1 cellular context compared by ENCODE assay signal in the genomic region with DNA sequence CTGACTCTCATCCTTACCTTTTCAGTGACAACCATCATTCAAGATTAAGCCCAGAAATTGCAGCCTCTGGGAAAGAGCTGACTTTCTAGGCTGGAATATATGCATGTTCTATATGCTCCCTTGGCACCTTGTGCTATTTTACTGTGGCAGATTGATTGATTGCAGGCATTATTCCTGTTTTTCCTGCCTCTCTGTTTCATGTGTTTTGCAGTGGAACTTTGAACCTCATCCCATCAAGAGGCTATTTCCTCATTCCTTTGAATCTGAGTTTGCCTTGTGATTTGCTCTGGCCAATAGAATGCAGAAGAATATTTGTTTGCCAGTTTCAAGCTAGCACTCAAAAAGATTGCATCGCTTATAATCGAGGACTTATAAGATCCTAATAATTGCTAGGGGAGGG.
TF ChIP-seq lines count a peak whose summit lies in the region.

No MANE protein-coding gene starts in this region.

TF ChIP-seq in HepG2, 621 proteins besides CTCF, POLR2A, EP300 and RAD21:
- no peak for TF ChIP-seq ZNF552 (CRISPR knock-in tag; IDR thresholded peaks at IDR 0.05; ENCODE audit: borderline replicate concordance)
- TF ChIP-seq ELF1 (CRISPR knock-in tag; IDR thresholded peaks at IDR 0.05) = peak; percentile 72
- TF ChIP-seq, protein P1, sequence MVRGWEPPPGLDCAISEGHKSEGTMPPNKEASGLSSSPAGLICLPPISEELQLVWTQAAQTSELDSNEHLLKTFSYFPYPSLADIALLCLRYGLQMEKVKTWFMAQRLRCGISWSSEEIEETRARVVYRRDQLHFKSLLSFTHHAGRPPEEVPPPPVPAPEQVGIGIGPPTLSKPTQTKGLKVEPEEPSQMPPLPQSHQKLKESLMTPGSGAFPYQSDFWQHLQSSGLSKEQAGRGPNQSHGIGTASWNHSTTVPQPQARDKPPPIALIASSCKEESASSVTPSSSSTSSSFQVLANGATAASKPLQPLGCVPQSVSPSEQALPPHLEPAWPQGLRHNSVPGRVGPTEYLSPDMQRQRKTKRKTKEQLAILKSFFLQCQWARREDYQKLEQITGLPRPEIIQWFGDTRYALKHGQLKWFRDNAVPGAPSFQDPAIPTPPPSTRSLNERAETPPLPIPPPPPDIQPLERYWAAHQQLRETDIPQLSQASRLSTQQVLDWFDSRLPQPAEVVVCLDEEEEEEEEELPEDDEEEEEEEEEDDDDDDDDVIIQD (CRISPR knock-in tag; IDR thresholded peaks at IDR 0.05; ENCODE audit: low read depth) = peak; percentile 36; the same call in 1 of the 2 replicates
- TF ChIP-seq HNF4A (CRISPR knock-in tag; IDR thresholded peaks at IDR 0.05) = peak; percentile 29; the same call in 1 of the 2 replicates
- peak; percentile 52; the same call in 1 of the 2 replicates for TF ChIP-seq NFYB (CRISPR knock-in tag; IDR thresholded peaks at IDR 0.05)
- TF ChIP-seq TCF7 (IDR thresholded peaks at IDR 0.05; ENCODE audit: low read depth) = no peak
- peak; percentile 52 for TF ChIP-seq NFYC (CRISPR knock-in tag; IDR thresholded peaks at IDR 0.05)
- TF ChIP-seq ELF3 (CRISPR knock-in tag; IDR thresholded peaks at IDR 0.05) = peak; percentile 43; the same call in 1 of the 2 replicates
